In genomic region chr13:93361703-93362102, GRCh38 we compare ENCODE assay signal across 1 cellular context.
TF ChIP-seq lines count a peak whose summit lies in the region.

No MANE protein-coding gene starts in this region.

TF ChIP-seq in HepG2, 621 proteins besides CTCF, POLR2A, EP300 and RAD21 (continued from another document and continues in another):
- TF ChIP-seq THYN1 (CRISPR knock-in tag; IDR thresholded peaks at IDR 0.05; ENCODE audit: borderline replicate concordance, low read depth) (no peak), TAF15 (IDR thresholded peaks at IDR 0.05; ENCODE audit: low read depth, low read length, poor library complexity, severe bottlenecking) (no peak), ZBTB39 (CRISPR knock-in tag; IDR thresholded peaks at IDR 0.05) (no peak), FOXP1 (IDR thresholded peaks at IDR 0.05) (0 out of 2 replicates have a peak, but pooled peaks have one; percentile 17), FOXP1 (CRISPR knock-in tag; IDR thresholded peaks at IDR 0.05) (peak; percentile 65), ZNF280B (CRISPR knock-in tag; IDR thresholded peaks at IDR 0.05; ENCODE audit: borderline replicate concordance) (no peak), CEBPG (CRISPR knock-in tag; IDR thresholded peaks at IDR 0.05) (peak; percentile 43; the same call in 1 of the 2 replicates), GZF1 (CRISPR knock-in tag; IDR thresholded peaks at IDR 0.05) (no peak), THRA (CRISPR knock-in tag; IDR thresholded peaks at IDR 0.05; ENCODE audit: borderline replicate concordance) (no peak), ATF2 (CRISPR knock-in tag; IDR thresholded peaks at IDR 0.05) (no peak), MTF1 (CRISPR knock-in tag; IDR thresholded peaks at IDR 0.05) (no peak), ZNF414 (CRISPR knock-in tag; IDR thresholded peaks at IDR 0.05) (no peak), THAP11 (CRISPR knock-in tag; IDR thresholded peaks at IDR 0.05) (no peak), HOXA3 (CRISPR knock-in tag; IDR thresholded peaks at IDR 0.05) (no peak), ARID5B (CRISPR knock-in tag; IDR thresholded peaks at IDR 0.05) (peak; percentile 65), MXI1 (IDR thresholded peaks at IDR 0.05; ENCODE audit: borderline replicate concordance, low read depth, low read length) (no peak), ZFP36L2 (CRISPR knock-in tag; IDR thresholded peaks at IDR 0.05) (no peak), ZNF530 (CRISPR knock-in tag; IDR thresholded peaks at IDR 0.05; ENCODE audit: low read depth) (no peak), ZNF674 (CRISPR knock-in tag; IDR thresholded peaks at IDR 0.05; ENCODE audit: low read depth) (no peak), ZNF552 (CRISPR knock-in tag; IDR thresholded peaks at IDR 0.05; ENCODE audit: borderline replicate concordance) (no peak), CEBPB (IDR thresholded peaks at IDR 0.05; ENCODE audit: borderline replicate concordance, low read depth, low read length) (peak; percentile 28; the same call in 1 of the 2 replicates), ZNF124 (CRISPR knock-in tag; IDR thresholded peaks at IDR 0.05) (no peak), ZUFSP (CRISPR knock-in tag; IDR thresholded peaks at IDR 0.05; ENCODE audit: borderline replicate concordance) (no peak), ATF4 (CRISPR knock-in tag; IDR thresholded peaks at IDR 0.05) (0 out of 4 replicates have a peak, but pooled peaks of 1 of the 2 experiments have one; percentile 24), TIGD3 (CRISPR knock-in tag; IDR thresholded peaks at IDR 0.05; ENCODE audit: borderline replicate concordance) (no peak), SSRP1 (CRISPR knock-in tag; IDR thresholded peaks at IDR 0.05) (no peak), ZBTB37 (CRISPR knock-in tag; IDR thresholded peaks at IDR 0.05) (no peak), FOXA1 (IDR thresholded peaks at IDR 0.05) (peak; percentile 47; the same call in 1 of the 2 replicates), FOXA1 (CRISPR knock-in tag; IDR thresholded peaks at IDR 0.05) (peak; percentile 69), FOXP4 (CRISPR knock-in tag; IDR thresholded peaks at IDR 0.05) (peak; percentile 63), CREB1 (IDR thresholded peaks at IDR 0.05) (no peak), CREB1 (CRISPR knock-in tag; IDR thresholded peaks at IDR 0.05) (no peak), ZNF24 (IDR thresholded peaks at IDR 0.05) (no peak), ZNF557 (CRISPR knock-in tag; IDR thresholded peaks at IDR 0.05) (no peak), TBL1XR1 (IDR thresholded peaks at IDR 0.05; ENCODE audit: borderline replicate concordance, low read length, partially characterized antibody) (no peak), ZNF816 (CRISPR knock-in tag; IDR thresholded peaks at IDR 0.05; ENCODE audit: borderline replicate concordance) (no peak), HMG20A (CRISPR knock-in tag; IDR thresholded peaks at IDR 0.05; ENCODE audit: borderline replicate concordance) (no peak; the same call in 1 of the 2 replicates), HNRNPL (IDR thresholded peaks at IDR 0.05; ENCODE audit: low read depth, low read length) (no peak), SNRNP70 (IDR thresholded peaks at IDR 0.05; ENCODE audit: low read depth, low read length) (no peak), ZNF570 (CRISPR knock-in tag; IDR thresholded peaks at IDR 0.05; ENCODE audit: borderline replicate concordance) (no peak)
